In the genomic region with DNA sequence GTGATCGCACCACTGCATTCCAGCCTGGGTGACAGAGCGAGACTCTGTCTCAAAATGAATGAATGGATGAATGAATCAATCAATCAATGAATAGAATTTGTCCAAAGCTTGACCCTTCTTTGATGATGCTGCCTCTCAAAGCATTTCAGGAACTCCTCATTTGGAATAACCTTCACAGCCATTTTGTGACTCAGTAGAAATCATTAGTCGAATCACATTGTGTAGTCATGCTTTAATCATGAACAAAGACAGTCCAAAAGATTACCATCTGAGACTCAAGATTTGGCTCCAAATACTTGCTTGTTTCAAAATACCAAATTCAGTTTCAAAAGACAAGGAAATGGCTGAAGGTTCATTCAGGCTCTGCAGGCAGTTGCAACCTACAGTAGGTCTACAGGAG, we compare ENCODE assay signal across 37 cellular contexts.
"Had no signal": no experiment of that assay in that cellular context is flagged by ENCODE, and none has a peak within 500 bp of the region (broad histone marks: within the 10 kb centered on the region; RNA-seq: fewer than 3 reads in every experiment).

No MANE protein-coding gene starts in this region.

- H3K27ac ChIP-seq: ascending aorta, body of pancreas, breast epithelium, PC-9, WERI-Rb-1 had no signal

- H3K4me3 ChIP-seq: ascending aorta, body of pancreas, breast epithelium, MG63, PC-9 had no signal

- H3K36me3 ChIP-seq: ascending aorta, breast epithelium, MG63, WERI-Rb-1 had no signal

- H2AFZ ChIP-seq: PC-9 had no signal

- H3K9me3 ChIP-seq: ascending aorta, body of pancreas, breast epithelium, MG63 had no signal

- FAIRE-seq: RCC 7860 had no signal

- H3K4me1 ChIP-seq: body of pancreas, breast epithelium had no signal

- H3K4me2 ChIP-seq: PC-9 had no signal

- H3K27me3 ChIP-seq: ascending aorta, body of pancreas, breast epithelium had no signal

- DNase-seq: activated CD4-positive, alpha-beta T cell treated with anti-CD3 and anti-CD28 coated beads for 1 hour; activated CD4-positive, alpha-beta T cell treated with anti-CD3 and anti-CD28 coated beads for 48 hours; activated CD4-positive, alpha-beta T cell treated with anti-CD3 and anti-CD28 coated beads, Interleukin-2, amount 50 U/mL, for 4 hours; activated CD4-positive, CD25-positive, alpha-beta regulatory T cell; activated CD8-positive, alpha-beta T cell treated with anti-CD3 and anti-CD28 coated beads for 36 hours; activated effector memory CD4-positive, alpha-beta T cell treated with anti-CD3 and anti-CD28 coated beads, Interleukin-2, amount 50 U/mL, for 16 hours; activated naive CD4-positive, alpha-beta T cell; activated naive CD4-positive, alpha-beta T cell treated with anti-CD3 and anti-CD28 coated beads, Interleukin-2, amount 50 U/mL, for 16 hours; activated naive CD8-positive, alpha-beta T cell treated with anti-CD3 and anti-CD28 coated beads for 36 hours; activated T-cell treated with anti-CD3 and anti-CD28 coated beads, Interleukin-2, amount 50 U/mL, for 1 hour; activated T-cell treated with anti-CD3 and anti-CD28 coated beads, Interleukin-2, amount 50 U/mL, for 72 hours; amygdala; body of pancreas; caudate nucleus; Karpas-422; KBM-7; MG63; NCI-H1048; NCI-H1105 treated with DMSO at 0.1 percent for 48 hours; NCI-H1436; NCI-H1694; NCI-H2029; NCI-H345; NCI-H526; NCI-H748 treated with DMSO at 0.1 percent for 48 hours; NK-92 treated with Interleukin-12 subunit alpha and Interleukin-12 subunit beta, amount 100 ng/mL, for 24 hours; PC-9; Right ventricle myocardium superior; SW 1271; T-helper 1 cell; T-helper 2 cell; T-helper 9 cell; WERI-Rb-1 had no signal

- ATAC-seq: activated CD8-positive, alpha-beta T cell treated with anti-CD3 and anti-CD28 coated beads for 36 hours; activated T-cell treated with anti-CD3 and anti-CD28 coated beads, Interleukin-2, amount 50 U/mL, for 72 hours; activated T-helper 17 cell treated with anti-CD3 and anti-CD28 coated beads, Interleukin-2, amount 50 U/mL, for 72 hours; body of pancreas had no signal
